13 cellular contexts compared by ENCODE assay signal in the genomic region with DNA sequence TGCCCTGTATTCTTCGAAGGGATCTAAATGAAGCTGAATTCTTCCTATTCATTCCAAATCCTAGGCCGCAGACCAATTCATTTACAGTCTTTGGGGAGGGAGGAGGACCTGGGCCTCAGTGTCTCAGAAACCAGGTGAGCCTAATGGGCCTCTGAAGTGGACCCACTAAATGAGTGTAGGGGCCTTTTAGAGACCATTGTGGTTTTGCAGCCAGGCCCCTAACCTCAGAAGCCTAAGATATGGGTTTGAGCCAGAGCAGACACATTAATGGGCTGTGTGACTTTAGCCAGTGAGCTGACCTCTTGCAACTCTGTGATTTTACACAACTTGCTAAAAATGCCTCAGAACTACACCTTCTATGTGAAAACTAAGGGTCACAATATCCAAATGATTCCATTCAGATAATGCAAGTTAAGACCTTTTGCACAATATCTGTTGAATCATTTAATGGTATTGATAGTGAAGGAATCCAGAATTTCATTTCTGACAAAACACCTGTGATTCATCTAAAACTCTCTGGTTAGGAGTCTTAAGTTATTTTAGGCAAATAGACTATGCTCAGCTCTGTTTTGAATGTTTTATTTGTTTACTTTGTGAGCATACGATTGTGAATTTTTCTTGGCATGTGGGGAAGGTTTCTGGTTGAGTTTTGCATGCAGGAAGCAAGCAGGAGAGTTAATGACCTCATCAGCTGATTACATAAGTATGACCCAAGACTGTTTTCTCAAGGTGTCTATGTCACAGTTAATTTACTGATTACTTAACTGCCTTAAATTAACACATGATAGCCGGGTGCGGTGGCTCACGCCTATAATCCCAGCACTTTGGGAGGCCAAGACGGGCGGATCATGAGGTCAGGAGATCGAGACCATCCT.
DNase-seq lines count a peak whose midpoint lies in the region; ATAC-seq and TF ChIP-seq lines count a peak whose summit lies in the region.
"Had no signal": no experiment of that assay in that cellular context is flagged by ENCODE, and none has a peak within 500 bp of the region (broad histone marks: within the 10 kb centered on the region; RNA-seq: fewer than 3 reads in every experiment).

No MANE protein-coding gene starts in this region.

- H2AFZ ChIP-seq in GM23338: no peak overlapping the region

- no peaks in the 10 kb centered on the region for H3K9me3 Mint-ChIP-seq in GM23338

- no peak for ATAC-seq in GM23338
- peak; percentile 36 for ATAC-seq in Right ventricle myocardium inferior
- ATAC-seq in GM18907 (IDR thresholded peaks at IDR 0.05; ENCODE audit: unreplicated experiment): no peak
- ATAC-seq in activated CD4-positive, CD25-positive, alpha-beta regulatory T cell treated with anti-CD3 and anti-CD28 coated beads, Interleukin-2, amount 50 U/mL, for 24 hours: no peak
- ATAC-seq in mucosa of descending colon: no peak

- H3K36me3 Mint-ChIP-seq in GM23338 (ENCODE audit: low read depth): peaks cover 39% of the 10 kb centered on the region

- TF ChIP-seq CTCF in GM23338 (conservative IDR thresholded peaks at IDR 0.05; ENCODE audit: low read depth in 2 of 2) (no peak), astrocyte of the cerebellum (IDR thresholded peaks at IDR 0.05; ENCODE audit: low read depth, low read length, missing control alignments) (no peak), spleen (IDR thresholded peaks at IDR 0.05 in 8 of 11, conservative IDR thresholded peaks at IDR 0.05 in 3 of 11) (no peak), mucosa of descending colon (IDR thresholded peaks at IDR 0.05) (no peak)

- H3K27ac ChIP-seq in GM23338 (ENCODE audit: low read depth) (0 out of 2 replicates have a peak overlapping the region, but pooled peaks have one; percentile 26), spleen (no peak overlapping the region)
- H3K27ac ChIP-seq: SJCRH30 had no signal

- H3K27me3 ChIP-seq in GM23338 (ENCODE audit: insufficient read depth): no peaks in the 10 kb centered on the region
- H3K27me3 ChIP-seq in spleen (replicated peaks in 1 of 7): no peaks in the 10 kb centered on the region
- H3K27me3 ChIP-seq: SJCRH30 had no signal

- intact Hi-C loops in Right ventricle myocardium inferior (cut with DNase I): no loop called here
- intact Hi-C loops in spleen (cut with DNase I; ENCODE audit: low total_unique reads): no loop called here
- intact Hi-C loops in mucosa of descending colon (cut with DNase I, micrococcal nuclease): no loop called here

- H3K4me2 ChIP-seq in GM23338: no peak overlapping the region
- H3K4me2 ChIP-seq: smooth muscle cell had no signal

- no peak overlapping the region for H3K27ac Mint-ChIP-seq in GM23338

- no peak overlapping the region for H3K4me3 Mint-ChIP-seq in GM23338

- H3K4me1 ChIP-seq in GM23338 (ENCODE audit: insufficient read depth): no peaks in the 10 kb centered on the region
- H3K4me1 ChIP-seq in spleen: no peaks in the 10 kb centered on the region
- H3K4me1 ChIP-seq in mucosa of descending colon (ENCODE audit: low read depth): no peaks in the 10 kb centered on the region
- H3K4me1 ChIP-seq: SJCRH30 had no signal

- no peak overlapping the region for H3K4me3 ChIP-seq in GM23338
- no peak overlapping the region for H3K4me3 ChIP-seq in astrocyte of the cerebellum (ENCODE audit: low read depth, low read length)
- H3K4me3 ChIP-seq in spleen: no peak overlapping the region
- no peak overlapping the region for H3K4me3 ChIP-seq in mucosa of descending colon
- H3K4me3 ChIP-seq: SJCRH30, smooth muscle cell had no signal

- H3F3A ChIP-seq in GM23338 (replicated peaks; ENCODE audit: low read depth): no peaks in the 10 kb centered on the region

- no peaks in the 10 kb centered on the region for H4K20me1 ChIP-seq in GM23338 (replicated peaks; ENCODE audit: insufficient read depth)

- peaks cover 0 to 9% (median 0%) of the 10 kb centered on the region in 8 donors for H3K9me3 ChIP-seq in spleen
- H3K9me3 ChIP-seq in mucosa of descending colon: no peaks in the 10 kb centered on the region
- H3K9me3 ChIP-seq: SJCRH30 had no signal

- peaks cover 3% of the 10 kb centered on the region for H3K27me3 Mint-ChIP-seq in GM23338 (ENCODE audit: insufficient read depth, low read depth, poor library complexity)

- no peak for TF ChIP-seq POLR2A in spleen (IDR thresholded peaks at IDR 0.05)

- peaks cover 7% of the 10 kb centered on the region; the same call in 1 of the 3 replicates for H3K4me1 Mint-ChIP-seq in GM23338

- WGBS in spleen, 5 donors: 85 to 93% (median 86%) methylated on average over 9 of the region's 9 CpGs

- in situ Hi-C loops in astrocyte of the cerebellum (cut with HindIII; ENCODE audit: low sequenced_read_pairs): no loop called here

- H3K79me2 ChIP-seq in GM23338 (replicated peaks; ENCODE audit: insufficient read depth): no peaks in the 10 kb centered on the region

- H3K9me2 ChIP-seq in GM23338 (ENCODE audit: insufficient read depth): no peaks in the 10 kb centered on the region

- H3K36me3 ChIP-seq in GM23338 (ENCODE audit: insufficient read depth): no peaks in the 10 kb centered on the region
- H3K36me3 ChIP-seq in spleen: peaks cover 0 to 15% (median 0%) of the 10 kb centered on the region in 6 donors
- no peaks in the 10 kb centered on the region for H3K36me3 ChIP-seq in mucosa of descending colon (ENCODE audit: low read depth)

- DNase-seq in GM23338 (ENCODE audit: low spot score) (no peak), astrocyte of the cerebellum (ENCODE audit: low read depth) (peak; percentile 59), Right ventricle myocardium inferior (ENCODE audit: missing footprints) (no peak), spleen (peak; percentile 17), mucosa of descending colon (no peak), NCI-H748 treated with DMSO at 0.1 percent for 48 hours (lab: John Stamatoyannopoulos, UW) (no peak)
- DNase-seq: activated CD4-positive, CD25-positive, alpha-beta regulatory T cell treated with anti-CD3 and anti-CD28 coated beads, Interleukin-2, amount 50 U/mL, for 72 hours; activated gamma-delta T cell; NCI-H446 treated with DMSO at 0.1 percent for 48 hours; SJCRH30 had no signal

TF ChIP-seq in GM23338, 12 proteins besides CTCF, POLR2A, EP300 and RAD21:
- TF ChIP-seq ETS1 (IDR thresholded peaks at IDR 0.05): no peak
- TF ChIP-seq EZH2 (IDR thresholded peaks at IDR 0.05; ENCODE audit: low read depth, unreplicated experiment): no peak
- TF ChIP-seq STAT1 (IDR thresholded peaks at IDR 0.05; ENCODE audit: unreplicated experiment): no peak
- no peak for TF ChIP-seq EZH2phosphoT487 (IDR thresholded peaks at IDR 0.05; ENCODE audit: unreplicated experiment)
- TF ChIP-seq, protein P1, sequence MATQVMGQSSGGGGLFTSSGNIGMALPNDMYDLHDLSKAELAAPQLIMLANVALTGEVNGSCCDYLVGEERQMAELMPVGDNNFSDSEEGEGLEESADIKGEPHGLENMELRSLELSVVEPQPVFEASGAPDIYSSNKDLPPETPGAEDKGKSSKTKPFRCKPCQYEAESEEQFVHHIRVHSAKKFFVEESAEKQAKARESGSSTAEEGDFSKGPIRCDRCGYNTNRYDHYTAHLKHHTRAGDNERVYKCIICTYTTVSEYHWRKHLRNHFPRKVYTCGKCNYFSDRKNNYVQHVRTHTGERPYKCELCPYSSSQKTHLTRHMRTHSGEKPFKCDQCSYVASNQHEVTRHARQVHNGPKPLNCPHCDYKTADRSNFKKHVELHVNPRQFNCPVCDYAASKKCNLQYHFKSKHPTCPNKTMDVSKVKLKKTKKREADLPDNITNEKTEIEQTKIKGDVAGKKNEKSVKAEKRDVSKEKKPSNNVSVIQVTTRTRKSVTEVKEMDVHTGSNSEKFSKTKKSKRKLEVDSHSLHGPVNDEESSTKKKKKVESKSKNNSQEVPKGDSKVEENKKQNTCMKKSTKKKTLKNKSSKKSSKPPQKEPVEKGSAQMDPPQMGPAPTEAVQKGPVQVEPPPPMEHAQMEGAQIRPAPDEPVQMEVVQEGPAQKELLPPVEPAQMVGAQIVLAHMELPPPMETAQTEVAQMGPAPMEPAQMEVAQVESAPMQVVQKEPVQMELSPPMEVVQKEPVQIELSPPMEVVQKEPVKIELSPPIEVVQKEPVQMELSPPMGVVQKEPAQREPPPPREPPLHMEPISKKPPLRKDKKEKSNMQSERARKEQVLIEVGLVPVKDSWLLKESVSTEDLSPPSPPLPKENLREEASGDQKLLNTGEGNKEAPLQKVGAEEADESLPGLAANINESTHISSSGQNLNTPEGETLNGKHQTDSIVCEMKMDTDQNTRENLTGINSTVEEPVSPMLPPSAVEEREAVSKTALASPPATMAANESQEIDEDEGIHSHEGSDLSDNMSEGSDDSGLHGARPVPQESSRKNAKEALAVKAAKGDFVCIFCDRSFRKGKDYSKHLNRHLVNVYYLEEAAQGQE (IDR thresholded peaks at IDR 0.05; ENCODE audit: unreplicated experiment): no peak
- TF ChIP-seq NANOG (IDR thresholded peaks at IDR 0.05; ENCODE audit: borderline replicate concordance): no peak

Comparison
In these comparisons a context has a peak if more than half of its experiments do, and no peak if none do; other contexts are left out.
1. DNase-seq: peak in astrocyte of the cerebellum (single experiment) and spleen (single experiment); none in GM23338 (single experiment), Right ventricle myocardium inferior (single experiment), mucosa of descending colon (0 of 3) and NCI-H748 treated with DMSO at 0.1 percent for 48 hours (single experiment).